ENCODE assay signal across 17 cellular contexts in genomic region chr5:136308396-136308795, GRCh38. TPM values are rescaled to one million over a fixed set of nuclear protein-coding genes. Genes with fewer than 3 reads are reported as not detected.
DNase-seq lines count a peak whose midpoint lies in the region; ATAC-seq, FAIRE-seq and TF ChIP-seq lines count a peak whose summit lies in the region.
"Had no signal": no experiment of that assay in that cellular context is flagged by ENCODE, and none has a peak within 500 bp of the region (broad histone marks: within the 10 kb centered on the region; RNA-seq: fewer than 3 reads in every experiment).

No MANE protein-coding gene starts in this region.

- WGBS in H9 (ENCODE audit: extremely low coverage, insufficient read length, low lambda C conversion rate): no CpG with 5 or more reads among the region's 2 CpGs
- WGBS in HepG2 (ENCODE audit: low lambda C conversion rate): 0% methylated on average over 2 of the region's 2 CpGs

- POLR2A ChIA-PET in HepG2 (lab: Yijun Ruan, JAX): no interaction called here

- no peak overlapping the region for H3K9ac ChIP-seq in H9 (ENCODE audit: extremely low read depth, insufficient read length, low read length)
- no peak overlapping the region for H3K9ac ChIP-seq in adipocyte (ENCODE audit: low read length)
- H3K9ac ChIP-seq in HepG2 (ENCODE audit: insufficient read depth, low read depth, low read length): no peak overlapping the region

- H3K9me3 Mint-ChIP-seq in H9: no peaks in the 10 kb centered on the region
- H3K9me3 Mint-ChIP-seq: stimulated activated naive B cell treated with anti-CD40 and anti-IgM and Interleukin-4, amounts not matched to agents 10 μg/mL and 1 μg/mL and 100 μg/mL, for 72 hours had no signal

- no peaks in the 10 kb centered on the region for H3K4me1 ChIP-seq in H9 (ENCODE audit: insufficient read depth, low read length)
- peaks cover 6% of the 10 kb centered on the region for H3K4me1 ChIP-seq in adipocyte (ENCODE audit: control insufficient read depth, insufficient read depth, low read length)
- no peaks in the 10 kb centered on the region for H3K4me1 ChIP-seq in HepG2 (ENCODE audit: insufficient read depth, low read length)
- H3K4me1 ChIP-seq: heart left ventricle had no signal

- H3K79me1 ChIP-seq in H9 (ENCODE audit: insufficient read depth, low read depth, low read length, poor library complexity, severe bottlenecking): no peaks in the 10 kb centered on the region

- H3K36me3 ChIP-seq in adipocyte (ENCODE audit: control insufficient read depth, insufficient read depth, low read length, severe bottlenecking): no peaks in the 10 kb centered on the region
- no peaks in the 10 kb centered on the region for H3K36me3 ChIP-seq in HepG2 (replicated peaks in 1 of 2; ENCODE audit: control insufficient read depth in 1 of 2, insufficient read depth in 2 of 2, low read length in 2 of 2)
- H3K36me3 ChIP-seq: heart left ventricle had no signal

- CTCF ChIA-PET in HepG2 (lab: Yijun Ruan, JAX; ENCODE audit: low intra/inter-chr PET ratio, low total read pairs): no interaction called here

- no peak overlapping the region for H3K4me2 ChIP-seq in H9 (ENCODE audit: insufficient read depth, insufficient read length, low read length)
- no peak overlapping the region for H3K4me2 ChIP-seq in HepG2 (ENCODE audit: low read depth, low read length)

- BruUV-seq in HepG2 (replicated peaks; lab: Mats Ljungman, UMichigan): no TSS peak

- H3K14ac ChIP-seq in H9 (ENCODE audit: insufficient read depth, low read length): no peak overlapping the region

- no peak for FAIRE-seq in HepG2 (lab: Jason Lieb, UNC)

- no peak overlapping the region for H3K4me3 ChIP-seq in adipocyte (ENCODE audit: low read length)
- H3K4me3 ChIP-seq in HepG2 (replicated peaks in 1 of 3; ENCODE audit: insufficient read depth in 1 of 3, low read depth in 2 of 3, low read length in 3 of 3): no peak overlapping the region
- H3K4me3 ChIP-seq: heart left ventricle had no signal

- no peak overlapping the region for H3K56ac ChIP-seq in H9 (ENCODE audit: insufficient read length, low read depth, low read length)

- peak; percentile 15; the same call in 1 of the 2 replicates for TF ChIP-seq CTCF in C4-2B (conservative IDR thresholded peaks at IDR 0.05)
- TF ChIP-seq CTCF in H9 (conservative IDR thresholded peaks at IDR 0.05): peak; percentile 49
- 0 out of 2 replicates have a peak, but pooled peaks have one; percentile 31 for TF ChIP-seq CTCF in HepG2 (CRISPR knock-in tag; IDR thresholded peaks at IDR 0.05)

- no peak overlapping the region for H3K18ac ChIP-seq in H9 (ENCODE audit: insufficient read length, low read depth, low read length)

- H3K27me3 ChIP-seq in H9 (ENCODE audit: insufficient read depth, low read length) (no peaks in the 10 kb centered on the region), adipocyte (replicated peaks; ENCODE audit: control insufficient read depth, insufficient read depth, low read length) (peaks cover 15% of the 10 kb centered on the region), HepG2 (ENCODE audit: control insufficient read depth in 1 of 2, insufficient read depth in 2 of 2, low read length in 2 of 2) (no peaks in the 10 kb centered on the region; a peak in 1 of 5 replicates)

- H3K27me3 Mint-ChIP-seq in H9 (ENCODE audit: low read depth): no peaks in the 10 kb centered on the region

- no peak overlapping the region for H4K5ac ChIP-seq in H9 (ENCODE audit: insufficient read length, low read depth, low read length)

- no peak overlapping the region for H4K8ac ChIP-seq in H9 (replicated peaks; ENCODE audit: insufficient read length, low read depth, low read length)

- H3K27ac ChIP-seq in C4-2B (no peak overlapping the region), H9 (ENCODE audit: insufficient read length, low read depth, low read length) (no peak overlapping the region), HepG2 (ENCODE audit: extremely low read length, insufficient read depth, low read length) (no peak overlapping the region)
- H3K27ac ChIP-seq: heart left ventricle had no signal

- TF ChIP-seq EP300 in HepG2 (IDR thresholded peaks at IDR 0.05; ENCODE audit: low read depth in 2 of 2, low read length in 2 of 2) (no peak), HepG2 (CRISPR knock-in tag; IDR thresholded peaks at IDR 0.05; ENCODE audit: borderline replicate concordance) (no peak)

- H2BK20ac ChIP-seq in H9 (ENCODE audit: low read depth, low read length, poor library complexity, severe bottlenecking): no peak overlapping the region

- H2AFZ ChIP-seq in H9 (ENCODE audit: low read length) (no peak overlapping the region), HepG2 (ENCODE audit: low read length) (no peak overlapping the region)

- intact Hi-C loops in HepG2 (cut with micrococcal nuclease; ENCODE audit: unreplicated experiment): no loop called here

- H3K4ac ChIP-seq in H9 (ENCODE audit: low read depth, low read length): no peak overlapping the region

- no peaks in the 10 kb centered on the region for H3K23me2 ChIP-seq in H9 (ENCODE audit: insufficient read length, low read depth, low read length, poor library complexity, severe bottlenecking)

- DNase-seq in H9 (peak; percentile 50), adipocyte (ENCODE audit: low read depth) (peak; percentile 3), HepG2 (ENCODE audit: low spot score) (no peak), NCI-H748 treated with DMSO at 0.1 percent for 48 hours (lab: John Stamatoyannopoulos, UW) (no peak), activated gamma-delta T cell (lab: John Stamatoyannopoulos, UW) (no peak)
- DNase-seq: anterior cingulate cortex; heart left ventricle; mammary epithelial cell; NCI-H1105; NCI-H526 treated with DMSO at 0.1 percent for 48 hours; posterior cingulate gyrus; stimulated activated CD4-positive, alpha-beta T cell treated with anti-CD3 and anti-CD28 coated beads, Interleukin-1b, Interleukin-23, amount 100 ng/mL, for 48 hours; stimulated activated naive B cell treated with anti-CD40 and anti-IgM and Interleukin-4, amounts not matched to agents 10 μg/mL and 1 μg/mL and 100 μg/mL, for 72 hours had no signal

- TF ChIP-seq POLR2A in HepG2 (IDR thresholded peaks at IDR 0.05; ENCODE audit: insufficient read depth in 1 of 2, low read depth in 2 of 2, low read length in 2 of 2): no peak

- H2BK12ac ChIP-seq in H9 (ENCODE audit: insufficient read length, low read depth, low read length): no peak overlapping the region

- H3K4me3 Mint-ChIP-seq in H9: no peak overlapping the region
- H3K4me3 Mint-ChIP-seq: stimulated activated naive B cell treated with anti-CD40 and anti-IgM and Interleukin-4, amounts not matched to agents 10 μg/mL and 1 μg/mL and 100 μg/mL, for 72 hours had no signal

- in situ Hi-C loops in HepG2 (cut with HindIII; ENCODE audit: extremely low pct_ligation_motif_present, low pct_unique_long_range_greater_than_20kb): no loop called here

- H4K20me1 ChIP-seq in H9 (ENCODE audit: control insufficient read depth, insufficient read depth, insufficient read length) (no peaks in the 10 kb centered on the region), HepG2 (ENCODE audit: insufficient read depth, low read length) (no peaks in the 10 kb centered on the region)

- no peaks in the 10 kb centered on the region for H3K4me1 Mint-ChIP-seq in H9

- TF ChIP-seq RAD21 in HepG2 (CRISPR knock-in tag; IDR thresholded peaks at IDR 0.05): no peak

- no peak overlapping the region for H2AK5ac ChIP-seq in H9 (ENCODE audit: insufficient read length, low read length)

- no peaks in the 10 kb centered on the region for H3K79me2 ChIP-seq in H9 (ENCODE audit: insufficient read depth, low read length)
- H3K79me2 ChIP-seq in HepG2 (ENCODE audit: insufficient read depth, low read length): no peaks in the 10 kb centered on the region

- H3T11ph ChIP-seq in H9 (ENCODE audit: low read length): no peak overlapping the region

- no peak overlapping the region for H3K23ac ChIP-seq in H9 (ENCODE audit: insufficient read length, low read depth, low read length)

- H3K9me3 ChIP-seq in H9 (ENCODE audit: control insufficient read depth, low read depth, low read length) (no peaks in the 10 kb centered on the region), adipocyte (ENCODE audit: control insufficient read depth, low read length) (no peaks in the 10 kb centered on the region), HepG2 (ENCODE audit: low read length) (no peaks in the 10 kb centered on the region)
- H3K9me3 ChIP-seq: heart left ventricle had no signal

- H2BK5ac ChIP-seq in H9 (ENCODE audit: insufficient read length, low read length): no peak overlapping the region

- H4K91ac ChIP-seq in H9 (ENCODE audit: insufficient read length, low read depth, low read length): no peak overlapping the region

- no peak overlapping the region for H2BK15ac ChIP-seq in H9 (ENCODE audit: low read depth, low read length)

- H3K27ac Mint-ChIP-seq in H9: no peak overlapping the region
- H3K27ac Mint-ChIP-seq: stimulated activated naive B cell treated with anti-CD40 and anti-IgM and Interleukin-4, amounts not matched to agents 10 μg/mL and 1 μg/mL and 100 μg/mL, for 72 hours had no signal

- H2BK120ac ChIP-seq in H9 (ENCODE audit: low read depth, low read length, poor library complexity, severe bottlenecking): no peak overlapping the region

- ATAC-seq in HepG2 (peak; percentile 75), GM19035 (IDR thresholded peaks at IDR 0.05; ENCODE audit: unreplicated experiment) (no peak), GM21447 (IDR thresholded peaks at IDR 0.05; ENCODE audit: unreplicated experiment) (no peak)
- ATAC-seq: heart left ventricle; stimulated activated naive B cell treated with anti-CD40 and anti-IgM and Interleukin-4, amounts not matched to agents 10 μg/mL and 1 μg/mL and 100 μg/mL, for 72 hours had no signal

- no peaks in the 10 kb centered on the region for H3K36me3 Mint-ChIP-seq in H9 (ENCODE audit: insufficient read depth in 1 of 3, low read depth in 3 of 3)
- H3K36me3 Mint-ChIP-seq: stimulated activated naive B cell treated with anti-CD40 and anti-IgM and Interleukin-4, amounts not matched to agents 10 μg/mL and 1 μg/mL and 100 μg/mL, for 72 hours had no signal

RNA-seq across cellular contexts. Expression of gene TRPC7, which starts 56.9 kb away (rescaled TPM):
- not detected in 2 replicates for total RNA-seq in H9 (2021)
- total RNA-seq in HepG2 (2016; rRNA removed; fragmentation: Illumina TruSeq; extraction: Trizol): not detected in 2 replicates
- total RNA-seq in HepG2 (2016; cell fraction: cytosol; rRNA removed; fragmentation: Illumina TruSeq; extraction: Trizol; ENCODE audit: low read depth): not detected in 2 replicates
- not detected in 2 replicates for total RNA-seq in HepG2 (2016; cell fraction: insoluble cytoplasmic fraction; rRNA removed; fragmentation: Illumina TruSeq; extraction: Trizol)
- not detected in 2 replicates for total RNA-seq in HepG2 (2016; cell fraction: membrane; rRNA removed; fragmentation: Illumina TruSeq; extraction: Trizol)
- total RNA-seq in HepG2 (2016; cell fraction: nucleus; rRNA removed; fragmentation: Illumina TruSeq; extraction: Trizol): not detected in 2 replicates
- polyA plus RNA-seq in HepG2 (2011; rRNA removed): not detected in 2 replicates
- polyA plus RNA-seq in HepG2 (2011; cell fraction: cytosol; rRNA removed): not detected in 2 replicates
- polyA plus RNA-seq in HepG2 (2011; cell fraction: nucleus; rRNA removed): not detected in 2 replicates
- polyA plus RNA-seq in HepG2 (2012): not detected in 2 replicates
- not detected in 2 replicates for polyA plus RNA-seq in HepG2 (2016; cell fraction: cytosol; fragmentation: Illumina TruSeq; extraction: Trizol; ENCODE audit: low read depth)
- not detected in 2 replicates for polyA plus RNA-seq in HepG2 (2016; cell fraction: insoluble cytoplasmic fraction; fragmentation: Illumina TruSeq; extraction: Trizol; ENCODE audit: low read depth)
- not detected in 2 replicates for polyA plus RNA-seq in HepG2 (2016; cell fraction: membrane; fragmentation: Illumina TruSeq; extraction: Trizol; ENCODE audit: low read depth)
- polyA plus RNA-seq in HepG2 (2016; cell fraction: nucleus; fragmentation: Illumina TruSeq; extraction: Trizol; ENCODE audit: insufficient read depth, low read depth): not detected in 2 replicates
- polyA minus RNA-seq in HepG2 (2011; rRNA and poly(A)+ RNA removed; ENCODE audit: low replicate concordance): not detected in 2 replicates
- polyA minus RNA-seq in HepG2 (2011; cell fraction: cytosol; rRNA and poly(A)+ RNA removed): not detected in 2 replicates
- not detected in 2 replicates for polyA minus RNA-seq in HepG2 (2011; cell fraction: nucleus; rRNA and poly(A)+ RNA removed)
- total RNA-seq: heart left ventricle, mammary epithelial cell had no signal
- polyA plus RNA-seq: BJ, heart left ventricle, mammary epithelial cell had no signal

Comparison
In these comparisons a context has a peak if more than half of its experiments do, and no peak if none do; other contexts are left out.
1. DNase-seq: peak in H9 (single experiment) and adipocyte (single experiment); none in HepG2 (single experiment), NCI-H748 treated with DMSO at 0.1 percent for 48 hours (single experiment) and activated gamma-delta T cell (single experiment).
2. Peak in every context shown above with its lines, with median percentiles within 50 percentile points of each other: CTCF ChIP-seq.